Comparison of ENCODE assay signal across 15 cellular contexts in the genomic region with DNA sequence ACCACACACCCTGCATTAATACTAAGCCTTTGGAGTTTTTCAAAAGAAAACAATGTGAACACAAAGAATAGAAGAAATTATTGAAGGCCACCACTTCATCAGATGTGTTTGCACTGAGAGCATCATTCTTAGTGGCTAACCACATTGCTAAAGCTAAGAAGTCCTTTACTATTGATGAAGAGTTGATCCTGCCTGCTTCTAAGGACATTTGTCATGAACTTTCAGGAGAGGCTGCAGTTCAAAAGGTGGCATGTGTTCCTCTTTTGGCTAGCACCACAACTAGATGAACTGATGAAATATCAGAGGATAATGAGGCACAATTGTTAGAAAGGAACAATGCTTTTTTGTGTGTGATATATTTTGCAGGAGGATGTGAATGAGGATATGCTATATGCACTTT. TPM values are rescaled to one million over a fixed set of nuclear protein-coding genes. Genes with fewer than 3 reads are reported as not detected.
DNase-seq lines count a peak whose midpoint lies in the region; ATAC-seq and TF ChIP-seq lines count a peak whose summit lies in the region.
"Had no signal": no experiment of that assay in that cellular context is flagged by ENCODE, and none has a peak within 500 bp of the region (broad histone marks: within the 10 kb centered on the region; RNA-seq: fewer than 3 reads in every experiment).

No MANE protein-coding gene starts in this region.

- TF ChIP-seq POLR2A in breast epithelium (IDR thresholded peaks at IDR 0.05), result no peak

- no peak overlapping the region for H3K4me3 Mint-ChIP-seq in CD4-positive, alpha-beta T cell
- H3K4me3 Mint-ChIP-seq: CD8-positive, alpha-beta T cell; H9 had no signal

- peaks cover 23% of the 10 kb centered on the region for H3K4me1 Mint-ChIP-seq in CD4-positive, alpha-beta T cell (ENCODE audit: low read depth)

- H3K27ac ChIP-seq in angular gyrus (ENCODE audit: low read depth, low read length), result peak overlapping the region; percentile 2
- H3K27ac ChIP-seq in layer of hippocampus (ENCODE audit: low read depth, low read length), result peak overlapping the region; percentile 31
- no peak overlapping the region for H3K27ac ChIP-seq in CD4-positive, alpha-beta T cell (ENCODE audit: low read depth, low read length)
- no peak overlapping the region for H3K27ac ChIP-seq in breast epithelium
- H3K27ac ChIP-seq: A549, C4-2B had no signal

- CTCF ChIA-PET in CD4-positive, alpha-beta T cell (lab: Charles Lee), result interaction anchor here (0.9 kb wide), 1 partner anchor 100 kb away, joined by 4 read pairs; no protein-coding TSS in a partner anchor

- H3K27me3 Mint-ChIP-seq in CD4-positive, alpha-beta T cell, result peaks cover 45% of the 10 kb centered on the region

- DNase-seq in pons (ENCODE audit: low spot score) (peak; percentile 75), SW 1271 (lab: John Stamatoyannopoulos, UW) (no peak), breast epithelium (ENCODE audit: low spot score in 2 of 2) (no peak)
- DNase-seq in CD4-positive, alpha-beta T cell, result no peak
- DNase-seq: BE2C; Caco-2; CD8-positive, alpha-beta T cell; DND-41; GDM1; GOT3; H9 had no signal

- H3K9me3 Mint-ChIP-seq in CD4-positive, alpha-beta T cell, result peaks cover 9% of the 10 kb centered on the region
- H3K9me3 Mint-ChIP-seq: H9 had no signal

- no peaks in the 10 kb centered on the region for H3K36me3 ChIP-seq in breast epithelium
- H3K36me3 ChIP-seq: BE2C had no signal

- H3K27ac Mint-ChIP-seq in CD4-positive, alpha-beta T cell, result no peak overlapping the region
- H3K27ac Mint-ChIP-seq: CD8-positive, alpha-beta T cell; H9 had no signal

- ATAC-seq in CD4-positive, alpha-beta T cell (ENCODE audit: poor library complexity), result no peak
- ATAC-seq: A549; CD8-positive, alpha-beta T cell had no signal

- no peak overlapping the region for H3K4me3 ChIP-seq in breast epithelium
- H3K4me3 ChIP-seq: A549 had no signal

- peaks cover 12% of the 10 kb centered on the region for H3K36me3 Mint-ChIP-seq in CD4-positive, alpha-beta T cell (ENCODE audit: low read depth)

- TF ChIP-seq CTCF in CD4-positive, alpha-beta T cell (IDR thresholded peaks at IDR 0.05), result no peak
- no peak for TF ChIP-seq CTCF in breast epithelium (IDR thresholded peaks at IDR 0.05)

- peaks cover 0 to 7% of the 10 kb centered on the region in 2 donors for H3K4me1 ChIP-seq in breast epithelium
- H3K4me1 ChIP-seq: BE2C had no signal

- H3K9me3 ChIP-seq in CD4-positive, alpha-beta T cell (ENCODE audit: control insufficient read depth, low read length), result no peaks in the 10 kb centered on the region
- no peaks in the 10 kb centered on the region for H3K9me3 ChIP-seq in breast epithelium
- H3K9me3 ChIP-seq: A549, BE2C, Caco-2 had no signal

- no peaks in the 10 kb centered on the region for H3K27me3 ChIP-seq in layer of hippocampus (ENCODE audit: control insufficient read depth, insufficient read depth, low read length)
- peaks cover 6% of the 10 kb centered on the region for H3K27me3 ChIP-seq in CD4-positive, alpha-beta T cell (ENCODE audit: control insufficient read depth, insufficient read depth, low read length)
- H3K27me3 ChIP-seq in breast epithelium, result no peaks in the 10 kb centered on the region
- H3K27me3 ChIP-seq: BE2C had no signal

- intact Hi-C loops in CD4-positive, alpha-beta T cell (cut with DNase I, micrococcal nuclease), result loop anchor here (2.0 to 10.0 kb wide), 5 partner anchors 58 to 1810 kb away; partner anchors contain the start of genes SECISBP2L (in 2 of the 2), DTWD1 (in 1 of the 2), FAM227B (in 1 of the 2) and TRPM7 (in 1 of the 2)
- intact Hi-C loops in breast epithelium (cut with DNase I; ENCODE audit: low total_unique reads), result no loop called here

- POLR2A ChIA-PET in CD4-positive, alpha-beta T cell (lab: Charles Lee), result no interaction called here

RNA-seq across cellular contexts. Expression of gene EID1, which starts 2.7 kb away (rescaled TPM):
- 10 to 100 TPM; 41.0 to 45.3 TPM for total RNA-seq in CD4-positive, alpha-beta T cell
- total RNA-seq in breast epithelium, result 100 to 1,000 TPM; 204 to 266 (median 227) TPM

Comparison
In these comparisons a context has a peak if more than half of its experiments do, and no peak if none do; other contexts are left out.
1. H3K27ac ChIP-seq: peak in angular gyrus (single experiment) and layer of hippocampus (single experiment); none in CD4-positive, alpha-beta T cell (single experiment) and breast epithelium (0 of 2).
2. RNA of gene EID1, which starts 2.7 kb away (total RNA-seq): 204 to 266 TPM in breast epithelium; 41.0 to 45.3 TPM in CD4-positive, alpha-beta T cell; every median in the first group is over 4 times any median in the second.